21 cellular contexts compared by ENCODE assay signal in the genomic region with DNA sequence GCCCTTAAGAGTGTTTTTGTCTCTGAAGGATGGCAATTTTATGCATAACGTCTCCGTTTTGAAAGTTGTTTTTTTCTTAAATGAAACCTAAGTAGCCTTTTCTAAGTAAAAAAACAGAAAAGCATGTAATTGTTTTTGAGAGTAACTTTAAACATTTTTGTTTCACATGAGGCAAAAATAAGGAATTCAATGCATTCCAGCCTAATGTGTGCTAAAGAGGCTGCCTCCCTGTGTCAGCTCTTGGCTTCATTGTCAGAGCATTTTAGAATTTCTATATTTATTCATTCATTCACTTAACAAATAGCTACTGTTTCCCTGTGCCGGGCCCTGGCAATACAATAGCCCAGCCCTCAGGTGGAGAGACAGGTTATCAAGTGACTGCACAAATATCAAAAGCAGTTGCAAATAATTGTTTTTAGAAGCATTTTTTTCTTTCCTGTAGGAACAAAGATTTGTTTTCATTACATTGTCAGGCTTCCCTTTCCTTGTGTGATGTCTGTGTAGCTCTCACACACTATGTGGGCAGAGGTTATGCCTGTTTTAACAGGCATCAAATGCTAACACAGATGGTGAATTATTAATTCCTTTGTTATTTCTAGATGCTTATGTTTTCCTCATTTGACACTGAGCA.
DNase-seq lines count a peak whose midpoint lies in the region; ATAC-seq and TF ChIP-seq lines count a peak whose summit lies in the region.
"Had no signal": no experiment of that assay in that cellular context is flagged by ENCODE, and none has a peak within 500 bp of the region (broad histone marks: within the 10 kb centered on the region; RNA-seq: fewer than 3 reads in every experiment).

No MANE protein-coding gene starts in this region.

- peaks cover 0 to 4% of the 10 kb centered on the region in 2 donors for H3K4me1 Mint-ChIP-seq in effector memory CD8-positive, alpha-beta T cell (ENCODE audit: low read depth in 2 of 2)
- peaks cover 30% of the 10 kb centered on the region for H3K4me1 Mint-ChIP-seq in osteocyte (ENCODE audit: unreplicated experiment)

- peaks cover 1% of the 10 kb centered on the region for H3F3A ChIP-seq in PC-3 (ENCODE audit: low read length, unreplicated experiment)

- POLR2A ChIA-PET in PC-3 (lab: Charles Lee; ENCODE audit: unreplicated experiment), result interaction anchor here (0.6 kb wide), 1 partner anchor 153 kb away, joined by 3 read pairs; no protein-coding TSS in a partner anchor

- no peak overlapping the region for H3K4me3 Mint-ChIP-seq in effector memory CD8-positive, alpha-beta T cell
- H3K4me3 Mint-ChIP-seq in osteocyte (ENCODE audit: unreplicated experiment), result no peak overlapping the region
- H3K4me3 Mint-ChIP-seq: activated CD4-positive, alpha-beta T cell treated with anti-CD3 and anti-CD28 coated beads for 36 hours; activated naive CD4-positive, alpha-beta T cell treated with anti-CD3 and anti-CD28 coated beads, Interleukin-2, amount 50 U/mL, for 24 hours; endodermal cell; stimulated activated naive CD8-positive, alpha-beta T cell treated with anti-CD3 and anti-CD28 coated beads, Interleukin-15, Interleukin-2, amounts not matched to agents 100 ng/mL and 50 ng/mL, for 24 hours had no signal

- no peaks in the 10 kb centered on the region for H3K9me3 ChIP-seq in PC-3 (ENCODE audit: low read length)
- H3K9me3 ChIP-seq in lower lobe of right lung, result no peaks in the 10 kb centered on the region
- H3K9me3 ChIP-seq: left lung, Peyer's patch, SK-N-SH, vagina had no signal

- no peaks in the 10 kb centered on the region for H4K20me1 ChIP-seq in PC-3 (ENCODE audit: low read length)

- H3K36me3 Mint-ChIP-seq in effector memory CD8-positive, alpha-beta T cell (ENCODE audit: insufficient read depth), result peaks cover 10% of the 10 kb centered on the region
- H3K36me3 Mint-ChIP-seq in osteocyte (ENCODE audit: unreplicated experiment), result peaks cover 11% of the 10 kb centered on the region

- ATAC-seq in PC-3, result 0 out of 2 replicates have a peak, but pooled peaks have one; percentile 1
- ATAC-seq in effector memory CD8-positive, alpha-beta T cell (replicated peaks), result no peak
- no peak for ATAC-seq in GM19397 (IDR thresholded peaks at IDR 0.05; ENCODE audit: unreplicated experiment)
- ATAC-seq in lower lobe of right lung, result no peak
- no peak for ATAC-seq in GM19452 (IDR thresholded peaks at IDR 0.05; ENCODE audit: unreplicated experiment)
- ATAC-seq: activated CD4-positive, alpha-beta T cell treated with anti-CD3 and anti-CD28 coated beads for 36 hours; left lung had no signal

- H3K9me2 ChIP-seq in PC-3 (replicated peaks; ENCODE audit: low read length), result no peaks in the 10 kb centered on the region
- H3K9me2 ChIP-seq: SK-N-SH had no signal

- DNase-seq in Caki2 (ENCODE audit: low read depth) (peak; percentile 71), PC-3 (peak; percentile 11), osteocyte (ENCODE audit: extremely low spot score, unreplicated experiment) (no peak), occipital lobe (lab: John Stamatoyannopoulos, UW) (no peak), lower lobe of right lung (no peak)
- no peak for DNase-seq in effector memory CD8-positive, alpha-beta T cell
- DNase-seq: activated CD4-positive, alpha-beta T cell treated with anti-CD3 and anti-CD28 coated beads for 36 hours; endodermal cell; foreskin keratinocyte; naive B cell; NCI-H1436; NCI-H69; SK-N-SH; stimulated activated CD4-positive, alpha-beta T cell treated with anti-CD3 and anti-CD28 coated beads, Interleukin-15, amount 100 ng/mL, for 24 hours had no signal

- no TSS peak for BruUV-seq in PC-3 (replicated peaks; lab: Mats Ljungman, UMichigan)

- in situ Hi-C loops in Caki2 (cut with HindIII; ENCODE audit: low pct_unique_long_range_greater_than_20kb, low sequenced_read_pairs), result no loop called here

- H3K36me3 ChIP-seq in PC-3 (ENCODE audit: low read depth, low read length), result no peaks in the 10 kb centered on the region
- peaks cover 30% of the 10 kb centered on the region for H3K36me3 ChIP-seq in lower lobe of right lung

- H3K27me3 ChIP-seq in PC-3 (ENCODE audit: low read length) (no peaks in the 10 kb centered on the region), lower lobe of right lung (ENCODE audit: low read depth) (no peaks in the 10 kb centered on the region)
- H3K27me3 ChIP-seq: foreskin keratinocyte, left lung, Peyer's patch, vagina had no signal

- H3K79me2 ChIP-seq in PC-3 (ENCODE audit: low read length), result no peaks in the 10 kb centered on the region

- no peaks in the 10 kb centered on the region for H3K9me3 Mint-ChIP-seq in effector memory CD8-positive, alpha-beta T cell
- H3K9me3 Mint-ChIP-seq in osteocyte (ENCODE audit: unreplicated experiment), result no peaks in the 10 kb centered on the region
- H3K9me3 Mint-ChIP-seq: activated naive CD4-positive, alpha-beta T cell treated with anti-CD3 and anti-CD28 coated beads, Interleukin-2, amount 50 U/mL, for 24 hours; endodermal cell; naive B cell; stimulated activated naive CD8-positive, alpha-beta T cell treated with anti-CD3 and anti-CD28 coated beads, Interleukin-15, Interleukin-2, amounts not matched to agents 100 ng/mL and 50 ng/mL, for 24 hours had no signal

- no peak overlapping the region for H2AFZ ChIP-seq in PC-3 (ENCODE audit: low read length)

- H3K27ac ChIP-seq in PC-3 (ENCODE audit: low read length) (peak overlapping the region; percentile 73), lower lobe of right lung (no peak overlapping the region)
- H3K27ac ChIP-seq: foreskin keratinocyte, left lung, vagina had no signal

- CTCF ChIA-PET in PC-3 (lab: Charles Lee), result interaction anchor here (0.6 to 2.5 kb wide), 4 partner anchors 26 to 66 kb away, joined by 4 to 12 read pairs (median 5); no protein-coding TSS in a partner anchor

- intact Hi-C loops in PC-3 (cut with micrococcal nuclease), result no loop called here
- intact Hi-C loops in lower lobe of right lung (cut with DNase I), result no loop called here

- TF ChIP-seq CTCF in PC-3 (conservative IDR thresholded peaks at IDR 0.05; ENCODE audit: low read depth, low read length) (no peak), osteocyte (IDR thresholded peaks at IDR 0.05) (peak; percentile 25), lower lobe of right lung (IDR thresholded peaks at IDR 0.05) (no peak)

- H3K4me2 ChIP-seq in PC-3 (ENCODE audit: low read length), result 0 out of 2 replicates have a peak overlapping the region, but pooled peaks have one; percentile 38
- H3K4me2 ChIP-seq: SK-N-SH had no signal

- H3K4me3 ChIP-seq in PC-3 (ENCODE audit: low read length) (no peak overlapping the region), lower lobe of right lung (no peak overlapping the region)
- H3K4me3 ChIP-seq: left lung, Peyer's patch, vagina had no signal

- H3K27me3 Mint-ChIP-seq in effector memory CD8-positive, alpha-beta T cell, result no peaks in the 10 kb centered on the region
- H3K27me3 Mint-ChIP-seq in osteocyte (ENCODE audit: unreplicated experiment), result no peaks in the 10 kb centered on the region
- H3K27me3 Mint-ChIP-seq: activated CD4-positive, alpha-beta T cell treated with anti-CD3 and anti-CD28 coated beads for 36 hours; activated naive CD4-positive, alpha-beta T cell treated with anti-CD3 and anti-CD28 coated beads, Interleukin-2, amount 50 U/mL, for 24 hours; naive B cell; stimulated activated naive CD8-positive, alpha-beta T cell treated with anti-CD3 and anti-CD28 coated beads, Interleukin-15, Interleukin-2, amounts not matched to agents 100 ng/mL and 50 ng/mL, for 24 hours had no signal

- H3K9ac ChIP-seq in PC-3 (ENCODE audit: low read length), result no peak overlapping the region
- H3K9ac ChIP-seq: SK-N-SH had no signal

- H3K4me1 ChIP-seq in PC-3 (ENCODE audit: insufficient read depth, low read length) (peaks cover 41% of the 10 kb centered on the region), lower lobe of right lung (peaks cover 14% of the 10 kb centered on the region)

- peak overlapping the region; percentile 2 to 57 for H3K27ac Mint-ChIP-seq in effector memory CD8-positive, alpha-beta T cell
- peak overlapping the region; percentile 9 for H3K27ac Mint-ChIP-seq in osteocyte (ENCODE audit: unreplicated experiment)
- H3K27ac Mint-ChIP-seq: activated CD4-positive, alpha-beta T cell treated with anti-CD3 and anti-CD28 coated beads for 36 hours; activated naive CD4-positive, alpha-beta T cell treated with anti-CD3 and anti-CD28 coated beads, Interleukin-2, amount 50 U/mL, for 24 hours; stimulated activated naive CD8-positive, alpha-beta T cell treated with anti-CD3 and anti-CD28 coated beads, Interleukin-15, Interleukin-2, amounts not matched to agents 100 ng/mL and 50 ng/mL, for 24 hours had no signal

Comparison
In these comparisons a context has a peak if more than half of its experiments do, and no peak if none do; other contexts are left out.
1. DNase-seq: peak in Caki2 (single experiment) and PC-3 (single experiment); none in effector memory CD8-positive, alpha-beta T cell (0 of 3), osteocyte (single experiment), occipital lobe (single experiment) and lower lobe of right lung (single experiment).